14 cellular contexts compared by ENCODE assay signal in genomic region chr1:172874950-172875349, GRCh38.
DNase-seq lines count a peak whose midpoint lies in the region; ATAC-seq and TF ChIP-seq lines count a peak whose summit lies in the region.
"Had no signal": no experiment of that assay in that cellular context is flagged by ENCODE, and none has a peak within 500 bp of the region (broad histone marks: within the 10 kb centered on the region; RNA-seq: fewer than 3 reads in every experiment).

No MANE protein-coding gene starts in this region.

- TF ChIP-seq CTCF in CD8-positive, alpha-beta T cell (IDR thresholded peaks at IDR 0.05) = no peak

- H3K27ac ChIP-seq in CD8-positive, alpha-beta T cell (ENCODE audit: low read depth, low read length) = no peak overlapping the region

- POLR2A ChIA-PET in CD8-positive, alpha-beta T cell (lab: Charles Lee) = no interaction called here

- H3K36me3 ChIP-seq in CD8-positive, alpha-beta T cell (ENCODE audit: insufficient read depth, low read length) = no peaks in the 10 kb centered on the region

- CTCF ChIA-PET in CD8-positive, alpha-beta T cell (lab: Charles Lee) = no interaction called here

- no peaks in the 10 kb centered on the region for H3K9me3 ChIP-seq in CD8-positive, alpha-beta T cell (ENCODE audit: low read length)

- no peak overlapping the region for H3K4me3 Mint-ChIP-seq in CD8-positive, alpha-beta T cell
- no peak overlapping the region for H3K4me3 Mint-ChIP-seq in effector memory CD8-positive, alpha-beta T cell

- H3K27ac Mint-ChIP-seq in CD8-positive, alpha-beta T cell = no peak overlapping the region
- H3K27ac Mint-ChIP-seq in effector memory CD8-positive, alpha-beta T cell = no peak overlapping the region

- H3K36me3 Mint-ChIP-seq in CD8-positive, alpha-beta T cell = no peaks in the 10 kb centered on the region
- H3K36me3 Mint-ChIP-seq in effector memory CD8-positive, alpha-beta T cell (ENCODE audit: insufficient read depth) = no peaks in the 10 kb centered on the region

- ATAC-seq in CD8-positive, alpha-beta T cell = peak; percentile 49
- ATAC-seq in GM18508 (IDR thresholded peaks at IDR 0.05; ENCODE audit: insufficient read depth, unreplicated experiment) (peak; percentile 63), HG03432 (IDR thresholded peaks at IDR 0.05; ENCODE audit: unreplicated experiment) (peak; percentile 52), HG03175 (IDR thresholded peaks at IDR 0.05; ENCODE audit: unreplicated experiment) (no peak)
- peak; percentile 51 for ATAC-seq in effector memory CD8-positive, alpha-beta T cell (replicated peaks)
- ATAC-seq: HepG2 had no signal

- H3K4me3 ChIP-seq in CD8-positive, alpha-beta T cell (ENCODE audit: low read depth, low read length) = no peak overlapping the region

- DNase-seq in CD8-positive, alpha-beta T cell = no peak
- no peak for DNase-seq in effector memory CD8-positive, alpha-beta T cell
- no peak for DNase-seq in D341Med (ENCODE audit: low spot score)
- no peak for DNase-seq in T-helper 9 cell
- no peak for DNase-seq in 8988T
- DNase-seq: C1 segment of cervical spinal cord; effector memory CD4-positive, alpha-beta T cell; kidney; NCI-H1417 treated with DMSO at 0.1 percent for 48 hours; NCI-H524 treated with DMSO at 0.1 percent for 48 hours had no signal

- H3K4me1 ChIP-seq in CD8-positive, alpha-beta T cell (ENCODE audit: insufficient read depth, low read length) = no peaks in the 10 kb centered on the region

- intact Hi-C loops in CD8-positive, alpha-beta T cell (cut with DNase I, micrococcal nuclease) = no loop called here

- no peaks in the 10 kb centered on the region for H3K9me3 Mint-ChIP-seq in CD8-positive, alpha-beta T cell
- H3K9me3 Mint-ChIP-seq in effector memory CD8-positive, alpha-beta T cell = no peaks in the 10 kb centered on the region

- peaks cover 17% of the 10 kb centered on the region for H3K4me1 Mint-ChIP-seq in CD8-positive, alpha-beta T cell (ENCODE audit: low read depth)
- H3K4me1 Mint-ChIP-seq in effector memory CD8-positive, alpha-beta T cell (ENCODE audit: low read depth in 2 of 2) = peaks cover 3 to 9% of the 10 kb centered on the region in 2 donors

- no peaks in the 10 kb centered on the region for H3K27me3 Mint-ChIP-seq in CD8-positive, alpha-beta T cell (ENCODE audit: low read depth)
- peaks cover 0 to 6% of the 10 kb centered on the region in 2 donors for H3K27me3 Mint-ChIP-seq in effector memory CD8-positive, alpha-beta T cell

- H3K27me3 ChIP-seq in CD8-positive, alpha-beta T cell (ENCODE audit: insufficient read depth, low read length) = no peaks in the 10 kb centered on the region
